9 cellular contexts compared by ENCODE assay signal in the genomic region with DNA sequence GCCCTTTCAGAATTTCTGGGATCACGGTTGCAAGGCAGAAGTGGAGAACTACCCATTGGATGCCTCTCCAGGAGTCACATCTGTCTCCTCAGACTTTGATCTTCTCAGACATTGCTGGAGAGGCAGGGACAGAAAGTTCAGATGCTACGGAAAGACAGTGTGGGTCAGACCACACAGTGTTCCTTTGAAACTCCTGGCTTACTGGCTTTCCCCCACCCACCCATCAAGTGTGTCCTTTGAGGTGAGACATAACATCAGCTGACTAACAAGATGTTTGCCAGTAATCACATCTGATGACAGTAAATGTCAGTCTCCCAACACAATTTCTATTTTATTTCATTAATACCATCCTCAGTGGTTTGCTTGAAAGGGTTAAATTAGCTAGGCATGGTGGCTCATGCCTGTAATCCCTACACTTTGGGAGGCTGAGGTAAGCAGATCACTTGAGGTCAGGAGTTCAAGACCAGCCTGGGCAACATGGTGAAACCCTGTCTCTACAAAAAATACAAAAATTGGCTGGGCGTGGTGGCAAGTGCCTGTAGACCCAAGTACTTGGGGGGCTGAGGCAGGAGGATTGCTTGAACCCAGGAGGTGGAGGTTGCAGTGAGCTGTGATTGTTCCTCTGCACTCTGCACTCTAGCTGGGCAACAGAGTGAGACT.
DNase-seq lines count a peak whose midpoint lies in the region; ATAC-seq, FAIRE-seq and TF ChIP-seq lines count a peak whose summit lies in the region.
"Had no signal": no experiment of that assay in that cellular context is flagged by ENCODE, and none has a peak within 500 bp of the region (broad histone marks: within the 10 kb centered on the region; RNA-seq: fewer than 3 reads in every experiment).

No MANE protein-coding gene starts in this region.

- no peaks in the 10 kb centered on the region for H3K9me3 Mint-ChIP-seq in activated T-helper 1 cell treated with anti-CD3 and anti-CD28 coated beads, Interleukin-12 subunit alpha, Interleukin-12 subunit beta, Interleukin-2, Interleukin-4 antibody, amounts not matched to agents 30 ng/mL and 10 ng/mL and 1 ng/mL, durations not matched to agents 14 hours and 24 hours and 36 hours

- TF ChIP-seq CTCF in right atrium auricular region (IDR thresholded peaks at IDR 0.05) (no peak), heart left ventricle (IDR thresholded peaks at IDR 0.05) (no peak), tibial artery (IDR thresholded peaks at IDR 0.05) (no peak)

- H3K9me3 ChIP-seq in right atrium auricular region = no peaks in the 10 kb centered on the region
- peaks cover 0 to 4% (median 0%) of the 10 kb centered on the region in 12 donors for H3K9me3 ChIP-seq in heart left ventricle
- H3K9me3 ChIP-seq in tibial artery = no peaks in the 10 kb centered on the region
- H3K9me3 ChIP-seq in small intestine (ENCODE audit: control insufficient read depth, low read depth) = no peaks in the 10 kb centered on the region

- H3K4me3 ChIP-seq in right atrium auricular region (no peak overlapping the region), heart left ventricle (no peak overlapping the region), tibial artery (no peak overlapping the region), small intestine (ENCODE audit: low read depth in 1 of 2, low read length in 2 of 2) (no peak overlapping the region)
- H3K4me3 ChIP-seq: skin epidermis had no signal

- no peaks in the 10 kb centered on the region for H3K36me3 ChIP-seq in right atrium auricular region
- no peaks in the 10 kb centered on the region for H3K36me3 ChIP-seq in heart left ventricle
- no peaks in the 10 kb centered on the region for H3K36me3 ChIP-seq in tibial artery
- H3K36me3 ChIP-seq in small intestine (ENCODE audit: control insufficient read depth in 2 of 2, insufficient read depth in 2 of 2, low read length in 2 of 2) = no peaks in the 10 kb centered on the region

- DNase-seq in right atrium auricular region (ENCODE audit: low spot score) (peak; percentile 30), heart left ventricle (no peak), sciatic nerve (ENCODE audit: low spot score) (no peak), tibial artery (no peak), NCI-H1105 (lab: John Stamatoyannopoulos, UW) (no peak), small intestine (no peak)
- DNase-seq in activated T-helper 1 cell treated with anti-CD3 and anti-CD28 coated beads, Interleukin-12 subunit alpha, Interleukin-12 subunit beta, Interleukin-2, Interleukin-4 antibody, amounts not matched to agents 30 ng/mL and 10 ng/mL and 1 ng/mL, durations not matched to agents 14 hours and 24 hours and 36 hours (ENCODE audit: low spot score) = no peak

- no peak for ATAC-seq in heart left ventricle
- peak; percentile 7 for ATAC-seq in sciatic nerve
- ATAC-seq in GM19328 (IDR thresholded peaks at IDR 0.05; ENCODE audit: unreplicated experiment) = no peak

- H3K27ac ChIP-seq in right atrium auricular region (peak overlapping the region in 1 of 2 donors; percentile 25), heart left ventricle (no peak overlapping the region), tibial artery (peak overlapping the region; percentile 61 to 65), small intestine (ENCODE audit: low read depth in 1 of 2, low read length in 1 of 2) (no peak overlapping the region)

- peak overlapping the region; percentile 47 for H3K4me3 Mint-ChIP-seq in activated T-helper 1 cell treated with anti-CD3 and anti-CD28 coated beads, Interleukin-12 subunit alpha, Interleukin-12 subunit beta, Interleukin-2, Interleukin-4 antibody, amounts not matched to agents 30 ng/mL and 10 ng/mL and 1 ng/mL, durations not matched to agents 14 hours and 24 hours and 36 hours

- intact Hi-C loops in heart left ventricle (cut with DNase I) (loop anchor here (2.0 to 10.0 kb wide), 8 partner anchors 89 to 317 kb away; no protein-coding TSS in a partner anchor), sciatic nerve (cut with DNase I) (no loop called here), tibial artery (cut with DNase I; ENCODE audit: low total_unique reads) (loop anchor here (5.0 to 10.0 kb wide), 2 partner anchors 116 to 319 kb away; no protein-coding TSS in a partner anchor)
- intact Hi-C loops in activated T-helper 1 cell treated with anti-CD3 and anti-CD28 coated beads, Interleukin-12 subunit alpha, Interleukin-12 subunit beta, Interleukin-2, Interleukin-4 antibody, amounts not matched to agents 30 ng/mL and 10 ng/mL and 1 ng/mL, durations not matched to agents 14 hours and 24 hours and 36 hours (cut with micrococcal nuclease) = loop anchor here (1.0 to 2.0 kb wide), 9 partner anchors 8 to 433 kb away; a partner anchor contains a TSS

- peak overlapping the region; percentile 92 for H3K27ac Mint-ChIP-seq in activated T-helper 1 cell treated with anti-CD3 and anti-CD28 coated beads, Interleukin-12 subunit alpha, Interleukin-12 subunit beta, Interleukin-2, Interleukin-4 antibody, amounts not matched to agents 30 ng/mL and 10 ng/mL and 1 ng/mL, durations not matched to agents 14 hours and 24 hours and 36 hours

- H3K4me1 ChIP-seq in right atrium auricular region (peaks cover 0 to 16% of the 10 kb centered on the region in 2 donors), heart left ventricle (peaks cover 0 to 32% (median 10%) of the 10 kb centered on the region in 12 donors), tibial artery (peaks cover 4 to 33% (median 23%) of the 10 kb centered on the region in 4 donors), small intestine (ENCODE audit: control insufficient read depth in 2 of 2, insufficient read depth in 1 of 2, low read depth in 1 of 2, low read length in 1 of 2) (peaks cover 5 to 6% of the 10 kb centered on the region in 2 donors)

- 90 to 98% (median 95%) methylated on average over 3 of the region's 3 CpGs for WGBS in heart left ventricle, 4 donors
- WGBS in small intestine, 3 donors = 71 to 77% (median 72%) methylated on average over 3 of the region's 3 CpGs

- H3K27me3 ChIP-seq in right atrium auricular region (no peaks in the 10 kb centered on the region), heart left ventricle (no peaks in the 10 kb centered on the region), tibial artery (no peaks in the 10 kb centered on the region), small intestine (ENCODE audit: control insufficient read depth in 2 of 2, insufficient read depth in 2 of 2, low read length in 2 of 2) (no peaks in the 10 kb centered on the region)

- TF ChIP-seq POLR2A in heart left ventricle (IDR thresholded peaks at IDR 0.05) = no peak

- H3K36me3 Mint-ChIP-seq in activated T-helper 1 cell treated with anti-CD3 and anti-CD28 coated beads, Interleukin-12 subunit alpha, Interleukin-12 subunit beta, Interleukin-2, Interleukin-4 antibody, amounts not matched to agents 30 ng/mL and 10 ng/mL and 1 ng/mL, durations not matched to agents 14 hours and 24 hours and 36 hours (ENCODE audit: low read depth) = peaks cover 9% of the 10 kb centered on the region

- H3K4me1 Mint-ChIP-seq in activated T-helper 1 cell treated with anti-CD3 and anti-CD28 coated beads, Interleukin-12 subunit alpha, Interleukin-12 subunit beta, Interleukin-2, Interleukin-4 antibody, amounts not matched to agents 30 ng/mL and 10 ng/mL and 1 ng/mL, durations not matched to agents 14 hours and 24 hours and 36 hours (ENCODE audit: low read depth) = peaks cover 84% of the 10 kb centered on the region

- FAIRE-seq in small intestine (lab: Jason Lieb, UNC) = no peak

- peaks cover 10% of the 10 kb centered on the region for H3K27me3 Mint-ChIP-seq in activated T-helper 1 cell treated with anti-CD3 and anti-CD28 coated beads, Interleukin-12 subunit alpha, Interleukin-12 subunit beta, Interleukin-2, Interleukin-4 antibody, amounts not matched to agents 30 ng/mL and 10 ng/mL and 1 ng/mL, durations not matched to agents 14 hours and 24 hours and 36 hours (ENCODE audit: insufficient read depth)

Comparison
In these comparisons a context has a peak if more than half of its experiments do, and no peak if none do; other contexts are left out.
1. H3K27ac ChIP-seq: peak in tibial artery (2 of 2); none in heart left ventricle (0 of 12) and small intestine (0 of 2).